23 cellular contexts compared by ENCODE assay signal in genomic region chr14:65354131-65354530, GRCh38. TPM values are rescaled to one million over a fixed set of nuclear protein-coding genes. Genes with fewer than 3 reads are reported as not detected.
DNase-seq lines count a peak whose midpoint lies in the region; ATAC-seq, FAIRE-seq and TF ChIP-seq lines count a peak whose summit lies in the region.
"Had no signal": no experiment of that assay in that cellular context is flagged by ENCODE, and none has a peak within 500 bp of the region (broad histone marks: within the 10 kb centered on the region; RNA-seq: fewer than 3 reads in every experiment).

No MANE protein-coding gene starts in this region.

- H3K9ac ChIP-seq in HCT116 (ENCODE audit: low read length) (no peak overlapping the region), mucosa of stomach (ENCODE audit: low read length) (peak overlapping the region; percentile 57)

- no peak overlapping the region for H3K27ac Mint-ChIP-seq in chondrocyte (ENCODE audit: unreplicated experiment)
- H3K27ac Mint-ChIP-seq: natural killer cell had no signal

- H4K20me1 ChIP-seq in HCT116 (ENCODE audit: insufficient read depth): no peaks in the 10 kb centered on the region

- RAD21 ChIA-PET in HCT116 (lab: Charles Lee; ENCODE audit: low non-redundant PET in 1 of 2, low total read pairs in 2 of 2, uncharacterized antibody in 2 of 2, unreplicated experiment in 2 of 2): no interaction called here

- no peak for TF ChIP-seq RAD21 in HCT116 (IDR thresholded peaks at IDR 0.05; ENCODE audit: low read depth)

- H3K4me3 ChIP-seq in HCT116 (replicated peaks in 1 of 2; ENCODE audit: low read depth in 1 of 2, low read length in 2 of 2) (no peak overlapping the region), mucosa of stomach (ENCODE audit: low read length) (no peak overlapping the region), thymus (ENCODE audit: low read length) (no peak overlapping the region), small intestine (ENCODE audit: low read depth in 1 of 2, low read length in 2 of 2) (no peak overlapping the region)
- H3K4me3 ChIP-seq: upper lobe of right lung had no signal

- no peaks in the 10 kb centered on the region for H3K36me3 ChIP-seq in HCT116 (ENCODE audit: control insufficient read depth in 1 of 2, insufficient read depth in 2 of 2, low read length in 2 of 2)
- no peaks in the 10 kb centered on the region for H3K36me3 ChIP-seq in mucosa of stomach (ENCODE audit: control insufficient read depth, insufficient read depth, low read length)
- H3K36me3 ChIP-seq in thymus (ENCODE audit: control insufficient read depth, insufficient read depth): no peaks in the 10 kb centered on the region
- H3K36me3 ChIP-seq in small intestine (ENCODE audit: control insufficient read depth in 2 of 2, insufficient read depth in 2 of 2, low read length in 2 of 2): no peaks in the 10 kb centered on the region
- H3K36me3 ChIP-seq: upper lobe of right lung had no signal

- no peaks in the 10 kb centered on the region for H3K36me3 Mint-ChIP-seq in chondrocyte (ENCODE audit: low read depth)
- H3K36me3 Mint-ChIP-seq: CD14-positive monocyte, natural killer cell had no signal

- WGBS in thymus: 94% methylated on average over 3 of the region's 3 CpGs
- 89 to 96% (median 90%) methylated on average over 3 of the region's 3 CpGs for WGBS in small intestine, 3 donors

- H3K4me2 ChIP-seq in HCT116 (ENCODE audit: low read length): 0 out of 2 replicates have a peak overlapping the region, but pooled peaks have one; percentile 61

- H3K27me3 ChIP-seq in HCT116 (ENCODE audit: insufficient read depth, low read length) (no peaks in the 10 kb centered on the region), mucosa of stomach (ENCODE audit: control insufficient read depth, insufficient read depth, low read length) (no peaks in the 10 kb centered on the region), thymus (ENCODE audit: control insufficient read depth, insufficient read depth) (no peaks in the 10 kb centered on the region), small intestine (ENCODE audit: control insufficient read depth in 2 of 2, insufficient read depth in 2 of 2, low read length in 2 of 2) (no peaks in the 10 kb centered on the region)
- H3K27me3 ChIP-seq: upper lobe of right lung had no signal

- CTCF ChIA-PET in HCT116 (lab: Charles Lee): interaction anchor here (0.7 to 2.0 kb wide), 2 partner anchors 57 to 357 kb away, joined by 3 to 6 read pairs; no protein-coding TSS in a partner anchor

- no peak overlapping the region for H2AFZ ChIP-seq in HCT116 (ENCODE audit: low read depth, low read length, poor library complexity, severe bottlenecking)

- H3K4me1 Mint-ChIP-seq in chondrocyte (ENCODE audit: low read depth): no peaks in the 10 kb centered on the region
- H3K4me1 Mint-ChIP-seq: CD14-positive monocyte, natural killer cell had no signal

- ATAC-seq in HCT116: no peak
- no peak for ATAC-seq in GM18870 (IDR thresholded peaks at IDR 0.05; ENCODE audit: unreplicated experiment)
- ATAC-seq: activated T-cell treated with anti-CD3 and anti-CD28 coated beads, Interleukin-2, amount 50 U/mL, for 72 hours; natural killer cell had no signal

- no peaks in the 10 kb centered on the region for H3K9me2 ChIP-seq in HCT116 (ENCODE audit: insufficient read depth)

- no peak overlapping the region for H3K27ac ChIP-seq in HCT116 (ENCODE audit: low read depth, low read length)
- H3K27ac ChIP-seq in VCaP: peak overlapping the region; percentile 23; the same call in 1 of the 2 replicates
- peak overlapping the region; percentile 8 for H3K27ac ChIP-seq in thymus (ENCODE audit: low read depth)
- peak overlapping the region in 1 of 2 donors; percentile 25 for H3K27ac ChIP-seq in small intestine (ENCODE audit: low read depth in 1 of 2, low read length in 1 of 2)
- H3K27ac ChIP-seq: RWPE1, upper lobe of right lung had no signal

- no peaks in the 10 kb centered on the region for H3K9me3 Mint-ChIP-seq in chondrocyte (ENCODE audit: low read depth)
- H3K9me3 Mint-ChIP-seq: activated CD4-positive, alpha-beta T cell treated with anti-CD3 and anti-CD28 coated beads, Interleukin-2, amount 10 ng/mL, durations not matched to agents 24 days and 14 days; activated T-cell treated with anti-CD3 and anti-CD28 coated beads, Interleukin-2, amount 50 U/mL, for 72 hours; natural killer cell had no signal

- no peak for TF ChIP-seq POLR2A in HCT116 (IDR thresholded peaks at IDR 0.05; ENCODE audit: borderline replicate concordance, extremely low read depth, insufficient read depth, insufficient read length)

- TF ChIP-seq CTCF in HCT116 (IDR thresholded peaks at IDR 0.05 in 2 of 3, conservative IDR thresholded peaks at IDR 0.05 in 1 of 3; ENCODE audit: borderline replicate concordance in 1 of 3, insufficient read depth in 1 of 3, low read depth in 2 of 3, low read length in 2 of 3) (no peak), VCaP (conservative IDR thresholded peaks at IDR 0.05) (no peak), chondrocyte (IDR thresholded peaks at IDR 0.05) (no peak)

- no peaks in the 10 kb centered on the region for H3K9me3 ChIP-seq in HCT116 (ENCODE audit: control insufficient read depth in 1 of 2, insufficient read depth in 1 of 2, low read depth in 1 of 2, low read length in 2 of 2)
- H3K9me3 ChIP-seq in mucosa of stomach (ENCODE audit: control insufficient read depth, low read length): no peaks in the 10 kb centered on the region
- H3K9me3 ChIP-seq in thymus (ENCODE audit: control insufficient read depth): no peaks in the 10 kb centered on the region
- no peaks in the 10 kb centered on the region for H3K9me3 ChIP-seq in small intestine (ENCODE audit: control insufficient read depth, low read depth)
- H3K9me3 ChIP-seq: upper lobe of right lung had no signal

- H3K4me1 ChIP-seq in HCT116 (ENCODE audit: control insufficient read depth in 1 of 2, insufficient read depth in 2 of 2, low read length in 2 of 2) (peaks cover 27 to 56% of the 10 kb centered on the region in 2 experiments), mucosa of stomach (ENCODE audit: control insufficient read depth, insufficient read depth, low read length) (peaks cover 54% of the 10 kb centered on the region), thymus (ENCODE audit: control insufficient read depth, insufficient read depth, low read length) (peaks cover 3% of the 10 kb centered on the region), small intestine (ENCODE audit: control insufficient read depth in 2 of 2, insufficient read depth in 1 of 2, low read depth in 1 of 2, low read length in 1 of 2) (peaks cover 0 to 11% of the 10 kb centered on the region in 2 donors)
- H3K4me1 ChIP-seq: upper lobe of right lung had no signal

- DNase-seq in HCT116 (ENCODE audit: low read depth, low spot score): no peak
- DNase-seq in small intestine: no peak
- no peak for DNase-seq in chondrocyte (ENCODE audit: low spot score)
- DNase-seq: activated CD4-positive, alpha-beta T cell treated with anti-CD3 and anti-CD28 coated beads, Interleukin-2, amount 10 ng/mL, durations not matched to agents 24 days and 14 days; activated naive CD4-positive, alpha-beta T cell treated with Interleukin-2 at 50 U/mL for 16 hours; activated T-cell treated with anti-CD3 and anti-CD28 coated beads, Interleukin-2, amount 50 U/mL, for 72 hours; H7; midbrain; natural killer cell; NCI-H2081; NCI-H2227 treated with DMSO at 0.1 percent for 48 hours; NCI-H69; stimulated activated CD4-positive, alpha-beta T cell treated with anti-CD3 and anti-CD28 coated beads, Interleukin-2, amount 100 ng/mL, for 48 hours; T-helper 2 cell; upper lobe of right lung had no signal

- no peaks in the 10 kb centered on the region for H3K79me2 ChIP-seq in HCT116 (ENCODE audit: insufficient read depth, low read length)

- intact Hi-C loops in HCT116 (cut with micrococcal nuclease): no loop called here

- POLR2A ChIA-PET in HCT116 (lab: Charles Lee): interaction anchor here (1.5 kb wide), 1 partner anchor 57 kb away, joined by 3 read pairs; no protein-coding TSS in a partner anchor

- BruUV-seq in HCT116 (replicated peaks; lab: Mats Ljungman, UMichigan): no TSS peak

- no peak for FAIRE-seq in small intestine (lab: Jason Lieb, UNC)
- FAIRE-seq: D721Med, islet of Langerhans had no signal

- no peak overlapping the region for H3K4me3 Mint-ChIP-seq in chondrocyte (ENCODE audit: unreplicated experiment)
- H3K4me3 Mint-ChIP-seq: activated CD4-positive, alpha-beta T cell treated with anti-CD3 and anti-CD28 coated beads, Interleukin-2, amount 10 ng/mL, durations not matched to agents 24 days and 14 days; activated T-cell treated with anti-CD3 and anti-CD28 coated beads, Interleukin-2, amount 50 U/mL, for 72 hours; CD14-positive monocyte; natural killer cell had no signal

- no peaks in the 10 kb centered on the region for H3K27me3 Mint-ChIP-seq in chondrocyte (ENCODE audit: low read depth)
- H3K27me3 Mint-ChIP-seq: activated CD4-positive, alpha-beta T cell treated with anti-CD3 and anti-CD28 coated beads, Interleukin-2, amount 10 ng/mL, durations not matched to agents 24 days and 14 days had no signal

TF ChIP-seq in HCT116, 20 proteins besides CTCF, POLR2A, EP300 and RAD21 (continues in another document):
- TF ChIP-seq ZBTB33 (IDR thresholded peaks at IDR 0.05; ENCODE audit: extremely low read depth, insufficient replicate concordance, low read length): no peak
- no peak for TF ChIP-seq SIN3A (IDR thresholded peaks at IDR 0.05; ENCODE audit: low read depth)

RNA-seq across cellular contexts. Expression of gene FUT8, which starts 58.4 kb away (rescaled TPM):
- total RNA-seq in HCT116 (2021; ENCODE audit: unreplicated experiment) (42.3 TPM), chondrocyte (18.1 to 34.1 TPM (median 19.0 TPM) in 3 replicates)
- polyA plus RNA-seq in HCT116 (2012): 19.2 and 21.9 TPM in 2 replicates
- polyA plus RNA-seq in thymus (15.0 TPM), small intestine (10 to 100 TPM in 1 of 3 donors, 1 to 10 TPM in 2; 4.7 to 52.1 (median 5.1) TPM)
